Comparison of ENCODE assay signal across 24 cellular contexts in genomic region chr7:151662291-151662690, GRCh38.
A peak's percentile ranks its signal among the peaks of the same experiment; 100 is the strongest.
DNase-seq lines count a peak whose midpoint lies in the region; ATAC-seq, FAIRE-seq and TF ChIP-seq lines count a peak whose summit lies in the region.
"Had no signal": no experiment of that assay in that cellular context is flagged by ENCODE, and none has a peak within 500 bp of the region (broad histone marks: within the 10 kb centered on the region; RNA-seq: fewer than 3 reads in every experiment).

No MANE protein-coding gene starts in this region.

- peaks cover 69% of the 10 kb centered on the region for H3K4me1 Mint-ChIP-seq in chondrocyte (ENCODE audit: low read depth)
- H3K4me1 Mint-ChIP-seq in GM23338: no peaks in the 10 kb centered on the region
- H3K4me1 Mint-ChIP-seq in glutamatergic neuron (ENCODE audit: low read depth, unreplicated experiment): peaks cover 6% of the 10 kb centered on the region

- H4K91ac ChIP-seq in mesenchymal stem cell (ENCODE audit: low read length): no peak overlapping the region

- H4K20me1 ChIP-seq in GM23338 (replicated peaks; ENCODE audit: insufficient read depth): no peaks in the 10 kb centered on the region

- H2AFZ ChIP-seq in mesenchymal stem cell (ENCODE audit: low read depth, low read length) (no peak overlapping the region), GM23338 (no peak overlapping the region)

- H3K4me3 ChIP-seq in mesenchymal stem cell (ENCODE audit: insufficient read depth in 1 of 2, low read depth in 1 of 2, low read length in 2 of 2) (no peak overlapping the region), GM23338 (no peak overlapping the region)
- H3K4me3 ChIP-seq: A549 had no signal

- H3K9me3 ChIP-seq in mesenchymal stem cell (ENCODE audit: control insufficient read depth, low read length): peaks cover 2% of the 10 kb centered on the region

- H3K27me3 Mint-ChIP-seq in chondrocyte (ENCODE audit: low read depth): no peaks in the 10 kb centered on the region
- H3K27me3 Mint-ChIP-seq in GM23338 (ENCODE audit: insufficient read depth, low read depth, poor library complexity): peaks cover under 1% of the 10 kb centered on the region
- H3K27me3 Mint-ChIP-seq in glutamatergic neuron (ENCODE audit: unreplicated experiment): no peaks in the 10 kb centered on the region
- H3K27me3 Mint-ChIP-seq: IgD-negative memory B cell had no signal

- H3K4me3 Mint-ChIP-seq in chondrocyte (ENCODE audit: unreplicated experiment): no peak overlapping the region
- no peak overlapping the region for H3K4me3 Mint-ChIP-seq in GM23338
- H3K4me3 Mint-ChIP-seq in glutamatergic neuron (ENCODE audit: unreplicated experiment): no peak overlapping the region
- H3K4me3 Mint-ChIP-seq: CD8-positive, alpha-beta memory T cell; IgD-negative memory B cell had no signal

- no peak for FAIRE-seq in GM12891 (lab: Jason Lieb, UNC)
- FAIRE-seq: A549, D721Med, H54 had no signal

- no peak overlapping the region for H2BK15ac ChIP-seq in mesenchymal stem cell (ENCODE audit: low read depth, poor library complexity, severe bottlenecking)

- no peaks in the 10 kb centered on the region for H3K27me3 ChIP-seq in mesenchymal stem cell (ENCODE audit: control insufficient read depth in 1 of 2, insufficient read depth in 1 of 2, low read length in 2 of 2)
- no peaks in the 10 kb centered on the region for H3K27me3 ChIP-seq in GM23338 (ENCODE audit: insufficient read depth)

- DNase-seq in AG08395 (ENCODE audit: low spot score) (peak; percentile 61), Caki2 (ENCODE audit: low read depth) (peak; percentile 52), chondrocyte (ENCODE audit: low spot score) (no peak), mesenchymal stem cell (no peak), GM23338 (ENCODE audit: low spot score) (no peak), glutamatergic neuron (no peak), GM12891 (ENCODE audit: insufficient read length, low spot score) (no peak)
- DNase-seq: CD8-positive, alpha-beta memory T cell; DMS53; GDM1; NCI-H1105; NCI-H2029 treated with DMSO at 0.1 percent for 48 hours; NCI-H2171; NCI-H446; NCI-H526; OCI-M1; SIG-M5 had no signal

- in situ Hi-C loops in Caki2 (cut with HindIII; ENCODE audit: low pct_unique_long_range_greater_than_20kb, low sequenced_read_pairs): no loop called here

- no peaks in the 10 kb centered on the region for H3K36me3 ChIP-seq in mesenchymal stem cell (ENCODE audit: control insufficient read depth in 1 of 2, insufficient read depth in 2 of 2, low read depth in 1 of 2, low read length in 2 of 2)
- no peaks in the 10 kb centered on the region for H3K36me3 ChIP-seq in GM23338 (ENCODE audit: insufficient read depth)

- no peak for TF ChIP-seq POLR2A in GM12891 (IDR thresholded peaks at IDR 0.05; ENCODE audit: low read depth, low read length)

- H3K4me2 ChIP-seq in mesenchymal stem cell (ENCODE audit: low read length, poor library complexity, severe bottlenecking) (no peak overlapping the region), GM23338 (no peak overlapping the region)

- H2BK120ac ChIP-seq in mesenchymal stem cell (ENCODE audit: low read depth, low read length): no peak overlapping the region

- H3K9me2 ChIP-seq in GM23338 (ENCODE audit: insufficient read depth): no peaks in the 10 kb centered on the region

- no peak overlapping the region for H2BK5ac ChIP-seq in mesenchymal stem cell (ENCODE audit: low read depth, low read length, poor library complexity, severe bottlenecking)

- H4K8ac ChIP-seq in mesenchymal stem cell (ENCODE audit: low read length): no peak overlapping the region

- no peak overlapping the region for H2BK12ac ChIP-seq in mesenchymal stem cell (ENCODE audit: low read length in 2 of 2)

- no peaks in the 10 kb centered on the region for H3K79me1 ChIP-seq in mesenchymal stem cell (replicated peaks; ENCODE audit: low read length, poor library complexity, severe bottlenecking)

- H3K27ac Mint-ChIP-seq in chondrocyte (ENCODE audit: unreplicated experiment) (peak overlapping the region; percentile 15), GM23338 (no peak overlapping the region), glutamatergic neuron (ENCODE audit: unreplicated experiment) (no peak overlapping the region)
- H3K27ac Mint-ChIP-seq: CD8-positive, alpha-beta memory T cell had no signal

- H3K23ac ChIP-seq in mesenchymal stem cell (ENCODE audit: low read length in 2 of 2): no peak overlapping the region

- no peaks in the 10 kb centered on the region for H3K79me2 ChIP-seq in GM23338 (replicated peaks; ENCODE audit: insufficient read depth)

- H3K14ac ChIP-seq in mesenchymal stem cell (ENCODE audit: low read length in 2 of 2): no peak overlapping the region

- H3K36me3 Mint-ChIP-seq in chondrocyte (ENCODE audit: low read depth) (peaks cover 3% of the 10 kb centered on the region), GM23338 (ENCODE audit: low read depth) (no peaks in the 10 kb centered on the region), glutamatergic neuron (ENCODE audit: unreplicated experiment) (peaks cover 4% of the 10 kb centered on the region)

- H3K4me1 ChIP-seq in mesenchymal stem cell (ENCODE audit: control insufficient read depth, insufficient read depth, low read depth, low read length) (peaks cover 1% of the 10 kb centered on the region), GM23338 (ENCODE audit: insufficient read depth) (no peaks in the 10 kb centered on the region)

- H3K4ac ChIP-seq in mesenchymal stem cell (ENCODE audit: low read depth in 1 of 2, low read length in 2 of 2): no peak overlapping the region

- TF ChIP-seq CTCF in chondrocyte (IDR thresholded peaks at IDR 0.05): peak; percentile 14
- no peak for TF ChIP-seq CTCF in GM23338 (conservative IDR thresholded peaks at IDR 0.05; ENCODE audit: low read depth in 2 of 2)
- TF ChIP-seq CTCF in glutamatergic neuron (IDR thresholded peaks at IDR 0.05; ENCODE audit: partially characterized antibody, unreplicated experiment): no peak

- H2AK5ac ChIP-seq in mesenchymal stem cell (ENCODE audit: low read length, severe bottlenecking): peak overlapping the region; percentile 53

- H3K9ac ChIP-seq in mesenchymal stem cell (ENCODE audit: low read length): no peak overlapping the region

- 59% methylated on average over 4 of the region's 4 CpGs for WGBS in mesenchymal stem cell

- no peak overlapping the region for H3K18ac ChIP-seq in mesenchymal stem cell (ENCODE audit: low read depth in 1 of 2, low read length in 2 of 2)

- ATAC-seq in GM23338 (no peak), GM21717 (IDR thresholded peaks at IDR 0.05; ENCODE audit: unreplicated experiment) (no peak)
- ATAC-seq: A549, SK-N-SH treated with all-trans-retinoic acid at 6 μM for 48 hours had no signal

- H3K27ac ChIP-seq in mesenchymal stem cell (ENCODE audit: low read length, poor library complexity, severe bottlenecking) (peak overlapping the region; percentile 92), GM23338 (ENCODE audit: low read depth) (no peak overlapping the region)
- H3K27ac ChIP-seq: A549, C4-2B had no signal

- H3K9me3 Mint-ChIP-seq in chondrocyte (ENCODE audit: low read depth): peaks cover 3% of the 10 kb centered on the region
- no peaks in the 10 kb centered on the region; the same call in 2 of the 3 replicates for H3K9me3 Mint-ChIP-seq in GM23338
- peaks cover 2% of the 10 kb centered on the region for H3K9me3 Mint-ChIP-seq in glutamatergic neuron (ENCODE audit: unreplicated experiment)

- no peaks in the 10 kb centered on the region for H3F3A ChIP-seq in GM23338 (replicated peaks; ENCODE audit: low read depth)

TF ChIP-seq in GM23338, 12 proteins besides CTCF, POLR2A, EP300 and RAD21 (continues in another document):
- no peak for TF ChIP-seq CREB1 (CRISPR knock-in tag; IDR thresholded peaks at IDR 0.05; ENCODE audit: low read depth)
- TF ChIP-seq POLR2AphosphoS5 (IDR thresholded peaks at IDR 0.05; ENCODE audit: low read depth): no peak
- TF ChIP-seq EZH2phosphoT487 (IDR thresholded peaks at IDR 0.05; ENCODE audit: unreplicated experiment): no peak

TF ChIP-seq in GM12891, 5 proteins besides CTCF, POLR2A, EP300 and RAD21:
- TF ChIP-seq SPI1 (IDR thresholded peaks at IDR 0.05; ENCODE audit: low read depth, low read length) (no peak), PAX5 (IDR thresholded peaks at IDR 0.05; ENCODE audit: insufficient read depth, low read length, severe bottlenecking) (no peak), TAF1 (IDR thresholded peaks at IDR 0.05; ENCODE audit: low read depth, low read length) (no peak), POLR2AphosphoS5 (IDR thresholded peaks at IDR 0.05; ENCODE audit: low read depth, low read length) (no peak), POU2F2 (IDR thresholded peaks at IDR 0.05; ENCODE audit: low read depth, low read length) (no peak)
TF ChIP-seq in GM12891: peak in this region for 0.

Comparison
In these comparisons a context has a peak if more than half of its experiments do, and no peak if none do; other contexts are left out.
1. DNase-seq: peak in AG08395 (single experiment) and Caki2 (single experiment); none in chondrocyte (single experiment), mesenchymal stem cell (single experiment), GM23338 (single experiment), glutamatergic neuron (single experiment) and GM12891 (single experiment).